ENCODE assay signal across 11 cellular contexts in the genomic region with DNA sequence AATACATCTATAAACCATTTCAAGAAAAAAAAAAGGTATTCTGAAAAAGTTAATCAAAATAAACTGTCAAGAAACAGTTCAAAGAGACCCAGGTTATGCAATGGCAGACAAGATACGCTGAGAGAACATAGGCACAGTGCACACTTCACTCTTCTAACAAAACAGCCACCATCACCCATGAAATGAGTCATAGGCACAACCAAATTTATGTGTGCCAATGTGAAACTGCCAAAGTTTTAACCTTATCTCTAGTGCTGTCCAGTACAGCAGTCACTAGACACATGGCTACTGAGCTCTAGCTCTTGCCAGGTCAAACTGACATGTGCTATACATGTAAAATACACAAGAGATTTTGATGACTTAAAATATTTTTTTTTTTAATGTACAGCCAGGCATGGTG. TPM values are rescaled to one million over a fixed set of nuclear protein-coding genes. Genes with fewer than 3 reads are reported as not detected.
DNase-seq lines count a peak whose midpoint lies in the region; ATAC-seq and TF ChIP-seq lines count a peak whose summit lies in the region.
"Had no signal": no experiment of that assay in that cellular context is flagged by ENCODE, and none has a peak within 500 bp of the region (broad histone marks: within the 10 kb centered on the region; RNA-seq: fewer than 3 reads in every experiment).

No MANE protein-coding gene starts in this region.

- H3K27me3 Mint-ChIP-seq in activated naive CD4-positive, alpha-beta T cell treated with anti-CD3 and anti-CD28 coated beads, Interleukin-2, amount 10 ng/mL, durations not matched to agents 7 days and 5 days = no peaks in the 10 kb centered on the region
- no peaks in the 10 kb centered on the region; the same call in 1 of the 2 replicates for H3K27me3 Mint-ChIP-seq in WTC11 (ENCODE audit: low read depth)
- H3K27me3 Mint-ChIP-seq in stimulated activated naive CD8-positive, alpha-beta T cell treated with anti-CD3 and anti-CD28 coated beads, Interleukin-15, amount 100 ng/mL, for 72 hours = no peaks in the 10 kb centered on the region

- peak; percentile 36 for ATAC-seq in HG03439 (IDR thresholded peaks at IDR 0.05; ENCODE audit: unreplicated experiment)
- ATAC-seq in WTC11 = no peak
- peak; percentile 75 for ATAC-seq in stimulated activated naive CD8-positive, alpha-beta T cell treated with anti-CD3 and anti-CD28 coated beads, Interleukin-15, amount 100 ng/mL, for 72 hours
- no peak for ATAC-seq in GM19467 (IDR thresholded peaks at IDR 0.05; ENCODE audit: unreplicated experiment)

- H3K4me1 Mint-ChIP-seq in activated naive CD4-positive, alpha-beta T cell treated with anti-CD3 and anti-CD28 coated beads, Interleukin-2, amount 10 ng/mL, durations not matched to agents 7 days and 5 days = peaks cover 45% of the 10 kb centered on the region
- peaks cover 12% of the 10 kb centered on the region for H3K4me1 Mint-ChIP-seq in WTC11
- peaks cover 32% of the 10 kb centered on the region for H3K4me1 Mint-ChIP-seq in stimulated activated naive CD8-positive, alpha-beta T cell treated with anti-CD3 and anti-CD28 coated beads, Interleukin-15, amount 100 ng/mL, for 72 hours

- intact Hi-C loops in tibial artery (cut with DNase I; ENCODE audit: low total_unique reads) = no loop called here

- peaks cover 3% of the 10 kb centered on the region for H3K9me3 Mint-ChIP-seq in activated naive CD4-positive, alpha-beta T cell treated with anti-CD3 and anti-CD28 coated beads, Interleukin-2, amount 10 ng/mL, durations not matched to agents 7 days and 5 days
- H3K9me3 Mint-ChIP-seq in WTC11 = no peaks in the 10 kb centered on the region
- H3K9me3 Mint-ChIP-seq in stimulated activated naive CD8-positive, alpha-beta T cell treated with anti-CD3 and anti-CD28 coated beads, Interleukin-15, amount 100 ng/mL, for 72 hours = no peaks in the 10 kb centered on the region

- H3K4me3 Mint-ChIP-seq in activated naive CD4-positive, alpha-beta T cell treated with anti-CD3 and anti-CD28 coated beads, Interleukin-2, amount 10 ng/mL, durations not matched to agents 7 days and 5 days = peak overlapping the region; percentile 51
- peak overlapping the region; percentile 90 for H3K4me3 Mint-ChIP-seq in WTC11
- H3K4me3 Mint-ChIP-seq in stimulated activated naive CD8-positive, alpha-beta T cell treated with anti-CD3 and anti-CD28 coated beads, Interleukin-15, amount 100 ng/mL, for 72 hours = peak overlapping the region; percentile 46 to 59

- peaks cover 0 to 3% of the 10 kb centered on the region in 2 donors for H3K27me3 ChIP-seq in tibial artery
- H3K27me3 ChIP-seq: BE2C had no signal

- no peak overlapping the region for H3K27ac ChIP-seq in tibial artery

- DNase-seq in activated naive CD4-positive, alpha-beta T cell treated with anti-CD3 and anti-CD28 coated beads, Interleukin-2, amount 10 ng/mL, durations not matched to agents 7 days and 5 days = no peak
- DNase-seq in activated naive CD4-positive, alpha-beta T cell treated with Interleukin-2 at 50 U/mL for 16 hours = no peak
- DNase-seq in WTC11 (ENCODE audit: low spot score) (no peak), GM19240 (ENCODE audit: insufficient read length, low spot score) (no peak), tibial artery (no peak)
- peak; percentile 27 to 41 for DNase-seq in stimulated activated naive CD8-positive, alpha-beta T cell treated with anti-CD3 and anti-CD28 coated beads, Interleukin-15, amount 100 ng/mL, for 72 hours
- DNase-seq: BE2C, kidney, NCI-H187 had no signal

- no peak overlapping the region for H3K4me3 ChIP-seq in tibial artery

- POLR2A ChIA-PET in WTC11 (lab: Charles Lee) = no interaction called here

- peaks cover 0 to 12% (median 6%) of the 10 kb centered on the region in 4 donors for H3K4me1 ChIP-seq in tibial artery

- H3K9me3 ChIP-seq in tibial artery = no peaks in the 10 kb centered on the region
- H3K9me3 ChIP-seq: BE2C had no signal

- no peak for TF ChIP-seq CTCF in WTC11 (IDR thresholded peaks at IDR 0.05)
- TF ChIP-seq CTCF in tibial artery (IDR thresholded peaks at IDR 0.05) = no peak

- CTCF ChIA-PET in activated naive CD4-positive, alpha-beta T cell treated with anti-CD3 and anti-CD28 coated beads, Interleukin-2, amount 10 ng/mL, durations not matched to agents 7 days and 5 days (lab: Charles Lee) = interaction anchor here (0.6 kb wide), 1 partner anchor 332 kb away, joined by 3 read pairs; no protein-coding TSS in a partner anchor
- CTCF ChIA-PET in WTC11 (lab: Charles Lee) = interaction anchor here (2.6 kb wide), 1 partner anchor 48 kb away, joined by 24 read pairs; no protein-coding TSS in a partner anchor

- peak overlapping the region; percentile 58 for H3K27ac Mint-ChIP-seq in activated naive CD4-positive, alpha-beta T cell treated with anti-CD3 and anti-CD28 coated beads, Interleukin-2, amount 10 ng/mL, durations not matched to agents 7 days and 5 days
- H3K27ac Mint-ChIP-seq in WTC11 = no peak overlapping the region
- peak overlapping the region in 1 of 2 donors; percentile 48 for H3K27ac Mint-ChIP-seq in stimulated activated naive CD8-positive, alpha-beta T cell treated with anti-CD3 and anti-CD28 coated beads, Interleukin-15, amount 100 ng/mL, for 72 hours

- no peaks in the 10 kb centered on the region for H3K36me3 ChIP-seq in tibial artery
- H3K36me3 ChIP-seq: BE2C had no signal

- peaks cover 6% of the 10 kb centered on the region for H3K36me3 Mint-ChIP-seq in activated naive CD4-positive, alpha-beta T cell treated with anti-CD3 and anti-CD28 coated beads, Interleukin-2, amount 10 ng/mL, durations not matched to agents 7 days and 5 days
- H3K36me3 Mint-ChIP-seq in WTC11 = no peaks in the 10 kb centered on the region

TF ChIP-seq in WTC11, 78 proteins besides CTCF, POLR2A, EP300 and RAD21:
- TF ChIP-seq IRF2 (CRISPR knock-in tag; IDR thresholded peaks at IDR 0.05; ENCODE audit: borderline replicate concordance, low read depth) = no peak
- TF ChIP-seq, protein P1, sequence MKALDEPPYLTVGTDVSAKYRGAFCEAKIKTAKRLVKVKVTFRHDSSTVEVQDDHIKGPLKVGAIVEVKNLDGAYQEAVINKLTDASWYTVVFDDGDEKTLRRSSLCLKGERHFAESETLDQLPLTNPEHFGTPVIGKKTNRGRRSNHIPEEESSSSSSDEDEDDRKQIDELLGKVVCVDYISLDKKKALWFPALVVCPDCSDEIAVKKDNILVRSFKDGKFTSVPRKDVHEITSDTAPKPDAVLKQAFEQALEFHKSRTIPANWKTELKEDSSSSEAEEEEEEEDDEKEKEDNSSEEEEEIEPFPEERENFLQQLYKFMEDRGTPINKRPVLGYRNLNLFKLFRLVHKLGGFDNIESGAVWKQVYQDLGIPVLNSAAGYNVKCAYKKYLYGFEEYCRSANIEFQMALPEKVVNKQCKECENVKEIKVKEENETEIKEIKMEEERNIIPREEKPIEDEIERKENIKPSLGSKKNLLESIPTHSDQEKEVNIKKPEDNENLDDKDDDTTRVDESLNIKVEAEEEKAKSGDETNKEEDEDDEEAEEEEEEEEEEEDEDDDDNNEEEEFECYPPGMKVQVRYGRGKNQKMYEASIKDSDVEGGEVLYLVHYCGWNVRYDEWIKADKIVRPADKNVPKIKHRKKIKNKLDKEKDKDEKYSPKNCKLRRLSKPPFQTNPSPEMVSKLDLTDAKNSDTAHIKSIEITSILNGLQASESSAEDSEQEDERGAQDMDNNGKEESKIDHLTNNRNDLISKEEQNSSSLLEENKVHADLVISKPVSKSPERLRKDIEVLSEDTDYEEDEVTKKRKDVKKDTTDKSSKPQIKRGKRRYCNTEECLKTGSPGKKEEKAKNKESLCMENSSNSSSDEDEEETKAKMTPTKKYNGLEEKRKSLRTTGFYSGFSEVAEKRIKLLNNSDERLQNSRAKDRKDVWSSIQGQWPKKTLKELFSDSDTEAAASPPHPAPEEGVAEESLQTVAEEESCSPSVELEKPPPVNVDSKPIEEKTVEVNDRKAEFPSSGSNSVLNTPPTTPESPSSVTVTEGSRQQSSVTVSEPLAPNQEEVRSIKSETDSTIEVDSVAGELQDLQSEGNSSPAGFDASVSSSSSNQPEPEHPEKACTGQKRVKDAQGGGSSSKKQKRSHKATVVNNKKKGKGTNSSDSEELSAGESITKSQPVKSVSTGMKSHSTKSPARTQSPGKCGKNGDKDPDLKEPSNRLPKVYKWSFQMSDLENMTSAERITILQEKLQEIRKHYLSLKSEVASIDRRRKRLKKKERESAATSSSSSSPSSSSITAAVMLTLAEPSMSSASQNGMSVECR (CRISPR knock-in tag; IDR thresholded peaks at IDR 0.05; ENCODE audit: borderline replicate concordance) = no peak
- TF ChIP-seq NR3C1 (CRISPR knock-in tag; conservative IDR thresholded peaks at IDR 0.05; ENCODE audit: low read depth) = no peak
- no peak for TF ChIP-seq FOXP1 (CRISPR knock-in tag; IDR thresholded peaks at IDR 0.05; ENCODE audit: borderline replicate concordance)
- TF ChIP-seq GRHL2 (CRISPR knock-in tag; IDR thresholded peaks at IDR 0.05; ENCODE audit: insufficient replicate concordance, severe bottlenecking) = no peak
- no peak for TF ChIP-seq ZNF317 (CRISPR knock-in tag; IDR thresholded peaks at IDR 0.05; ENCODE audit: borderline replicate concordance, low read depth)
- TF ChIP-seq SMAD3 (CRISPR knock-in tag; IDR thresholded peaks at IDR 0.05; ENCODE audit: borderline replicate concordance) = no peak
- TF ChIP-seq TCF7 (CRISPR knock-in tag; IDR thresholded peaks at IDR 0.05; ENCODE audit: low read depth) = no peak
- no peak for TF ChIP-seq MLX (CRISPR knock-in tag; IDR thresholded peaks at IDR 0.05)
- no peak for TF ChIP-seq CBFB (CRISPR knock-in tag; IDR thresholded peaks at IDR 0.05; ENCODE audit: low read depth)
- TF ChIP-seq ZNF121 (CRISPR knock-in tag; IDR thresholded peaks at IDR 0.05) = no peak

RNA-seq across cellular contexts. Expression of gene CEP128, which starts 1.4 kb away (rescaled TPM):
- total RNA-seq in WTC11 (2021) = 12.0 to 17.3 TPM (median 16.5 TPM) in 3 replicates

RNA-seq across cellular contexts. Expression of gene TSHR, which starts 15.3 kb away (rescaled TPM):
- 0.16 TPM in 1 of 3 replicates, not detected in the others for total RNA-seq in WTC11 (2021)

Comparison
In these comparisons a context has a peak if more than half of its experiments do, and no peak if none do; other contexts are left out.
1. DNase-seq: peak in stimulated activated naive CD8-positive, alpha-beta T cell treated with anti-CD3 and anti-CD28 coated beads, Interleukin-15, amount 100 ng/mL, for 72 hours (2 of 2); none in activated naive CD4-positive, alpha-beta T cell treated with anti-CD3 and anti-CD28 coated beads, Interleukin-2, amount 10 ng/mL, durations not matched to agents 7 days and 5 days (single experiment), activated naive CD4-positive, alpha-beta T cell treated with Interleukin-2 at 50 U/mL for 16 hours (single experiment), WTC11 (single experiment), GM19240 (single experiment) and tibial artery (0 of 2).
2. ATAC-seq: peak in HG03439 (single experiment) and stimulated activated naive CD8-positive, alpha-beta T cell treated with anti-CD3 and anti-CD28 coated beads, Interleukin-15, amount 100 ng/mL, for 72 hours (single experiment); none in WTC11 (single experiment) and GM19467 (single experiment).
3. Peak in every context shown above with its lines, with median percentiles within 50 percentile points of each other: H3K4me3 Mint-ChIP-seq.